Comparison of ENCODE assay signal across 8 cellular contexts in genomic region chr14:90815567-90815816, GRCh38. TPM values are rescaled to one million over a fixed set of nuclear protein-coding genes. Genes with fewer than 3 reads are reported as not detected.
A peak's percentile ranks its signal among the peaks of the same experiment; 100 is the strongest.
DNase-seq lines count a peak whose midpoint lies in the region; TF ChIP-seq lines count a peak whose summit lies in the region.

No MANE protein-coding gene starts in this region.

- no peaks in the 10 kb centered on the region for H3K27me3 Mint-ChIP-seq in activated naive CD4-positive, alpha-beta T cell treated with anti-CD3 and anti-CD28 coated beads, Interleukin-2, amount 50 U/mL, for 24 hours
- H3K27me3 Mint-ChIP-seq in chondrocyte (ENCODE audit: low read depth): no peaks in the 10 kb centered on the region

- no peaks in the 10 kb centered on the region for H3K36me3 Mint-ChIP-seq in activated naive CD4-positive, alpha-beta T cell treated with anti-CD3 and anti-CD28 coated beads, Interleukin-2, amount 50 U/mL, for 24 hours
- H3K36me3 Mint-ChIP-seq in chondrocyte (ENCODE audit: low read depth): no peaks in the 10 kb centered on the region

- H3K4me3 ChIP-seq in muscle layer of colon (ENCODE audit: low read depth in 1 of 2, low read length in 2 of 2) (peak overlapping the region; percentile 67 to 77), uterus (peak overlapping the region; percentile 45 to 81)

- TF ChIP-seq CTCF in chondrocyte (IDR thresholded peaks at IDR 0.05) (no peak), uterus (IDR thresholded peaks at IDR 0.05) (no peak)

- H3K4me1 ChIP-seq in muscle layer of colon (ENCODE audit: insufficient read depth, low read length) (peaks cover 16% of the 10 kb centered on the region), uterus (no peaks in the 10 kb centered on the region)

- H3K27ac Mint-ChIP-seq in activated naive CD4-positive, alpha-beta T cell treated with anti-CD3 and anti-CD28 coated beads, Interleukin-2, amount 50 U/mL, for 24 hours: no peak overlapping the region
- H3K27ac Mint-ChIP-seq in chondrocyte (ENCODE audit: unreplicated experiment): peak overlapping the region; percentile 70

- H3K27ac ChIP-seq in muscle layer of colon (ENCODE audit: low read depth, low read length): peak overlapping the region; percentile 34
- peak overlapping the region; percentile 52 to 81 for H3K27ac ChIP-seq in uterus

- H3K9me3 ChIP-seq in muscle layer of colon (ENCODE audit: low read length): no peaks in the 10 kb centered on the region
- H3K9me3 ChIP-seq in uterus: no peaks in the 10 kb centered on the region

- intact Hi-C loops in uterus (cut with DNase I; ENCODE audit: low total_unique reads): no loop called here
- intact Hi-C loops in posterior cingulate gyrus (cut with DNase I): loop anchor here (5.0 kb wide), 1 partner anchor 58 kb away; no protein-coding TSS in a partner anchor

- peak overlapping the region; percentile 77 for H3K4me3 Mint-ChIP-seq in activated naive CD4-positive, alpha-beta T cell treated with anti-CD3 and anti-CD28 coated beads, Interleukin-2, amount 50 U/mL, for 24 hours
- peak overlapping the region; percentile 90 for H3K4me3 Mint-ChIP-seq in chondrocyte (ENCODE audit: unreplicated experiment)

- H3K9me3 Mint-ChIP-seq in activated naive CD4-positive, alpha-beta T cell treated with anti-CD3 and anti-CD28 coated beads, Interleukin-2, amount 50 U/mL, for 24 hours: no peaks in the 10 kb centered on the region
- no peaks in the 10 kb centered on the region for H3K9me3 Mint-ChIP-seq in chondrocyte (ENCODE audit: low read depth)

- no peaks in the 10 kb centered on the region for H3K36me3 ChIP-seq in muscle layer of colon (ENCODE audit: insufficient read depth, low read length)
- H3K36me3 ChIP-seq in uterus: no peaks in the 10 kb centered on the region

- no peak for TF ChIP-seq POLR2A in uterus (IDR thresholded peaks at IDR 0.05)

- peak overlapping the region; percentile 55 for H3K9ac ChIP-seq in muscle layer of colon (ENCODE audit: low read length)

- H3K4me1 Mint-ChIP-seq in activated naive CD4-positive, alpha-beta T cell treated with anti-CD3 and anti-CD28 coated beads, Interleukin-2, amount 50 U/mL, for 24 hours: peaks cover 4% of the 10 kb centered on the region
- H3K4me1 Mint-ChIP-seq in chondrocyte (ENCODE audit: low read depth): peaks cover 10% of the 10 kb centered on the region

- DNase-seq in activated naive CD4-positive, alpha-beta T cell treated with anti-CD3 and anti-CD28 coated beads, Interleukin-2, amount 50 U/mL, for 16 hours: no peak
- no peak for DNase-seq in chondrocyte (ENCODE audit: low spot score)
- DNase-seq in uterus: no peak
- no peak for DNase-seq in superior temporal gyrus (ENCODE audit: extremely low spot score)
- no peak for DNase-seq in posterior cingulate gyrus
- DNase-seq in activated CD8-positive, alpha-beta memory T cell treated with anti-CD3 and anti-CD28 coated beads, Interleukin-2, amount 50 U/mL, for 4 hours: no peak

- H3K27me3 ChIP-seq in muscle layer of colon (ENCODE audit: control insufficient read depth in 1 of 2, insufficient read depth in 2 of 2, low read length in 2 of 2) (no peaks in the 10 kb centered on the region), uterus (no peaks in the 10 kb centered on the region)

RNA-seq across cellular contexts. Expression of gene TTC7B, which starts 0.7 kb away (rescaled TPM):
- total RNA-seq in chondrocyte (29.9 to 45.6 TPM (median 40.3 TPM) in 3 replicates), uterus (10 to 100 TPM; 15.3 to 73.9 (median 28.0) TPM)
